In genomic region chr10:69361303-69361614, GRCh38 we compare ENCODE assay signal across 10 cellular contexts. TPM values are rescaled to one million over a fixed set of nuclear protein-coding genes. Genes with fewer than 3 reads are reported as not detected.
DNase-seq lines count a peak whose midpoint lies in the region; ATAC-seq and TF ChIP-seq lines count a peak whose summit lies in the region.
"Had no signal": no experiment of that assay in that cellular context is flagged by ENCODE, and none has a peak within 500 bp of the region (broad histone marks: within the 10 kb centered on the region; RNA-seq: fewer than 3 reads in every experiment).

No MANE protein-coding gene starts in this region.

- 82 to 93% (median 84%) methylated on average over 1 to 2 of the region's 2 CpGs for WGBS in heart left ventricle, 4 donors

- H3K27me3 ChIP-seq in heart left ventricle (no peaks in the 10 kb centered on the region), skeletal muscle tissue (ENCODE audit: control insufficient read depth in 3 of 3, insufficient read depth in 3 of 3, low read length in 3 of 3) (no peaks in the 10 kb centered on the region)

- TF ChIP-seq CTCF in HFFc6 (IDR thresholded peaks at IDR 0.05) (no peak), heart left ventricle (IDR thresholded peaks at IDR 0.05) (no peak), GM20000 (IDR thresholded peaks at IDR 0.05; ENCODE audit: extremely low read depth, missing control alignments) (no peak)

- H3K4me3 Mint-ChIP-seq in HFFc6 (peak overlapping the region; percentile 45), T-helper 17 cell (peak overlapping the region; percentile 55)

- in situ Hi-C loops in KBM-7 (cut with MboI; ENCODE audit: low pct_unique_long_range_greater_than_20kb, low sequenced_read_pairs) = no loop called here

- peaks cover 35% of the 10 kb centered on the region for H3K36me3 Mint-ChIP-seq in HFFc6 (ENCODE audit: low read depth)
- peaks cover 4% of the 10 kb centered on the region for H3K36me3 Mint-ChIP-seq in T-helper 17 cell (ENCODE audit: low read depth)

- DNase-seq in HFFc6 = no peak
- no peak for DNase-seq in T-helper 17 cell
- peak in 3 of 5 donors; percentile 44 to 62 (median 52) for DNase-seq in heart left ventricle
- DNase-seq in H4 (ENCODE audit: low spot score) = no peak
- DNase-seq in KBM-7 = no peak
- no peak for DNase-seq in GM20000 (ENCODE audit: low spot score)
- DNase-seq: NCI-H2171 had no signal

- peaks cover 2% of the 10 kb centered on the region for H3K27me3 Mint-ChIP-seq in HFFc6 (ENCODE audit: insufficient read depth)
- H3K27me3 Mint-ChIP-seq in T-helper 17 cell = no peaks in the 10 kb centered on the region

- no peak for TF ChIP-seq POLR2A in heart left ventricle (IDR thresholded peaks at IDR 0.05)

- no peaks in the 10 kb centered on the region for H3K9me3 Mint-ChIP-seq in HFFc6

- intact Hi-C loops in heart left ventricle (cut with DNase I) = loop anchor here in 7 of 10 donors (5.0 kb wide), 3 partner anchors 34 to 44 kb away; no protein-coding TSS in a partner anchor

- peaks cover 17 to 68% (median 56%) of the 10 kb centered on the region in 12 donors for H3K4me1 ChIP-seq in heart left ventricle
- H3K4me1 ChIP-seq in skeletal muscle tissue (ENCODE audit: control insufficient read depth in 3 of 3, insufficient read depth in 3 of 3, low read length in 3 of 3) = peaks cover 53 to 71% (median 54%) of the 10 kb centered on the region in 3 donors

- H3K9me3 ChIP-seq in T-helper 17 cell (ENCODE audit: control insufficient read depth, low read length, poor library complexity, severe bottlenecking) = no peaks in the 10 kb centered on the region
- H3K9me3 ChIP-seq in heart left ventricle = no peaks in the 10 kb centered on the region
- H3K9me3 ChIP-seq in skeletal muscle tissue (ENCODE audit: control insufficient read depth in 3 of 3, low read length in 3 of 3) = no peaks in the 10 kb centered on the region

- peaks cover 0 to 58% (median 17%) of the 10 kb centered on the region in 9 donors for H3K36me3 ChIP-seq in heart left ventricle
- H3K36me3 ChIP-seq in skeletal muscle tissue (ENCODE audit: control insufficient read depth in 3 of 3, insufficient read depth in 3 of 3, low read length in 3 of 3) = peaks cover 6 to 13% (median 6%) of the 10 kb centered on the region in 3 donors

- H3K4me1 Mint-ChIP-seq in HFFc6 (ENCODE audit: low read depth) (peaks cover 70% of the 10 kb centered on the region), T-helper 17 cell (peaks cover 48% of the 10 kb centered on the region)

- H3K27ac Mint-ChIP-seq in HFFc6 = peak overlapping the region; percentile 57
- H3K27ac Mint-ChIP-seq in T-helper 17 cell = peak overlapping the region; percentile 97

- H3K4me3 ChIP-seq in heart left ventricle (no peak overlapping the region), skeletal muscle tissue (ENCODE audit: low read length in 3 of 3) (peak overlapping the region; percentile 37 to 52 (median 41))

- H3K27ac ChIP-seq in heart left ventricle (peak overlapping the region in 11 of 12 donors; percentile 26 to 77 (median 66)), skeletal muscle tissue (ENCODE audit: low read depth, low read length) (peak overlapping the region; percentile 94)

- ATAC-seq in T-helper 17 cell (no peak), heart left ventricle (peak; percentile 9 to 35 (median 24)), HG03439 (IDR thresholded peaks at IDR 0.05; ENCODE audit: unreplicated experiment) (no peak)

- peak overlapping the region in 1 of 3 donors; percentile 58 for H3K9ac ChIP-seq in skeletal muscle tissue (ENCODE audit: low read depth in 1 of 3, low read length in 3 of 3)

RNA-seq across cellular contexts. Expression of gene TACR2, which starts 55.5 kb away (rescaled TPM):
- not detected for total RNA-seq in HFFc6 (2021; fragmentation: NEBNext Ultra II Directional; extraction: Animal tissue kit (Norgen Biotek cat#: 25700))
- total RNA-seq in T-helper 17 cell (not detected), heart left ventricle (under 1 TPM in 4 of 9 donors, not detected in 5; 0.22 to 0.39 (median 0.29) TPM), skeletal muscle tissue (not detected)
- under 1 TPM; 0.11 to 0.15 TPM for polyA plus RNA-seq in heart left ventricle
- not detected in 2 replicates for total RNA-seq in H4 (2014; rRNA removed; shearing (Covaris generic))
- total RNA-seq: activated CD8-positive, alpha-beta memory T cell treated with anti-CD3 and anti-CD28 coated beads for 36 hours had no signal

Comparison
In these comparisons a context has a peak if more than half of its experiments do, and no peak if none do; other contexts are left out.
1. DNase-seq: peak in heart left ventricle (3 of 5); none in HFFc6 (single experiment), T-helper 17 cell (0 of 3), H4 (single experiment), KBM-7 (single experiment) and GM20000 (single experiment).
2. ATAC-seq: peak in heart left ventricle (4 of 4); none in T-helper 17 cell (single experiment) and HG03439 (single experiment).
3. H3K4me3 ChIP-seq: peak in skeletal muscle tissue (3 of 3); none in heart left ventricle (0 of 12).